10 cellular contexts compared by ENCODE assay signal in the genomic region with DNA sequence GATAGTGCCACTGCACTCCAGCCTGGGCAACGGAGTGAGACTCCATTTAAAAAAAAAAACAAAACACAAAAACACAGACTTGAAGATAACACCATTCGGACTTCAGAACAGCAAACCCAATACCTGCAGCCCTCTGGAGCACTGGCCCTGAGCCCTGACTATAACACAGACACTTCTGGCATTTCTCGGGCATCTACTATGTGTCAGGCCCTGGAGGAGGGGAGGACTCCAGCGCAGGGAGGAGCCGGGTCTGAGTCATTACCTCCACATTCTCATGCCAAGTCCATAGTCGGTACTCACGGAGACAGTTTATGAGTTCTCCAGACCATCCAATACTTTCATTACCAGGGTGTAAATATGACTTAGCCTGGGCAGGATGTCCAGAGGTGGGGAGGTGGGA. TPM values are rescaled to one million over a fixed set of nuclear protein-coding genes. Genes with fewer than 3 reads are reported as not detected.
DNase-seq lines count a peak whose midpoint lies in the region; ATAC-seq and TF ChIP-seq lines count a peak whose summit lies in the region.
"Had no signal": no experiment of that assay in that cellular context is flagged by ENCODE, and none has a peak within 500 bp of the region (broad histone marks: within the 10 kb centered on the region; RNA-seq: fewer than 3 reads in every experiment).

No MANE protein-coding gene starts in this region.

- H3K36me3 Mint-ChIP-seq in GM23338 (ENCODE audit: low read depth): peaks cover 9% of the 10 kb centered on the region; the same call in 2 of the 3 replicates

- H3F3A ChIP-seq in GM23338 (replicated peaks; ENCODE audit: low read depth): no peaks in the 10 kb centered on the region

- peaks cover 4% of the 10 kb centered on the region for H3K27me3 Mint-ChIP-seq in GM23338 (ENCODE audit: insufficient read depth, low read depth, poor library complexity)

- 66% methylated on average over 7 of the region's 7 CpGs for WGBS in right cardiac atrium
- 40 to 53% methylated on average over 7 of the region's 7 CpGs for whole genome bisulfite sequencing in aorta, 2 donors

- H3K36me3 ChIP-seq in brain microvascular endothelial cell (replicated peaks): no peaks in the 10 kb centered on the region
- H3K36me3 ChIP-seq in aorta (ENCODE audit: control insufficient read depth in 1 of 2, insufficient read depth in 2 of 2, low read length in 1 of 2): no peaks in the 10 kb centered on the region
- H3K36me3 ChIP-seq in GM23338 (ENCODE audit: insufficient read depth): no peaks in the 10 kb centered on the region

- H3K27ac ChIP-seq in right cardiac atrium (ENCODE audit: low read length) (no peak overlapping the region), brain microvascular endothelial cell (no peak overlapping the region), aorta (ENCODE audit: low read depth in 1 of 2, low read length in 2 of 2) (no peak overlapping the region), GM23338 (ENCODE audit: low read depth) (no peak overlapping the region)

- in situ Hi-C loops in brain microvascular endothelial cell (cut with HindIII; ENCODE audit: low pct_ligation_motif_present, low sequenced_read_pairs): no loop called here

- H3K9me3 Mint-ChIP-seq in GM23338: peaks cover 8% of the 10 kb centered on the region

- H3K9me3 ChIP-seq in right cardiac atrium (ENCODE audit: control insufficient read depth, low read length): no peaks in the 10 kb centered on the region
- no peaks in the 10 kb centered on the region for H3K9me3 ChIP-seq in aorta (ENCODE audit: control insufficient read depth, low read length)

- H3K27ac Mint-ChIP-seq in GM23338: no peak overlapping the region
- H3K27ac Mint-ChIP-seq: B cell had no signal

- TF ChIP-seq CTCF in brain microvascular endothelial cell (IDR thresholded peaks at IDR 0.05; ENCODE audit: low read depth, low read length, missing control alignments) (no peak), GM23338 (conservative IDR thresholded peaks at IDR 0.05; ENCODE audit: low read depth in 2 of 2) (no peak)

- no peak overlapping the region for H2AFZ ChIP-seq in GM23338

- H3K4me3 ChIP-seq in right cardiac atrium (ENCODE audit: low read length) (no peak overlapping the region), brain microvascular endothelial cell (ENCODE audit: low read depth, low read length) (no peak overlapping the region), aorta (ENCODE audit: low read length in 2 of 2) (no peak overlapping the region), GM23338 (no peak overlapping the region)

- no peak overlapping the region for H3K4me2 ChIP-seq in GM23338

- intact Hi-C loops in right cardiac atrium (cut with DNase I): no loop called here
- intact Hi-C loops in cardiac septum (cut with DNase I): no loop called here
- intact Hi-C loops in aorta (cut with DNase I): no loop called here

- ATAC-seq in right cardiac atrium (peak; percentile 68 to 92), aorta (ENCODE audit: low FRiP score) (peak; percentile 37), GM19463 (IDR thresholded peaks at IDR 0.05; ENCODE audit: unreplicated experiment) (no peak), GM23338 (no peak)

- H3K4me1 Mint-ChIP-seq in GM23338: peaks cover 9% of the 10 kb centered on the region
- H3K4me1 Mint-ChIP-seq: B cell had no signal

- H3K27me3 ChIP-seq in right cardiac atrium (ENCODE audit: control insufficient read depth, insufficient read depth) (no peaks in the 10 kb centered on the region), brain microvascular endothelial cell (replicated peaks) (no peaks in the 10 kb centered on the region), aorta (ENCODE audit: control insufficient read depth in 1 of 2, insufficient read depth in 2 of 2, low read length in 1 of 2) (no peaks in the 10 kb centered on the region), GM23338 (ENCODE audit: insufficient read depth) (no peaks in the 10 kb centered on the region)

- no peak overlapping the region for H3K4me3 Mint-ChIP-seq in GM23338
- H3K4me3 Mint-ChIP-seq: B cell had no signal

- DNase-seq in right cardiac atrium: peak in 1 of 3 donors; percentile 48
- no peak for DNase-seq in cardiac septum (ENCODE audit: low spot score)
- peak; percentile 83 for DNase-seq in brain microvascular endothelial cell
- DNase-seq in kidney tubule cell (ENCODE audit: low spot score): peak; percentile 80
- peak; percentile 42 to 61 for DNase-seq in aorta
- DNase-seq in GM23338 (ENCODE audit: low spot score): no peak
- no peak for DNase-seq in OCI-M2 (lab: John Stamatoyannopoulos, UW; ENCODE audit: unreplicated experiment)
- DNase-seq: activated effector memory CD4-positive, alpha-beta T cell treated with anti-CD3 and anti-CD28 coated beads, Interleukin-2, amount 50 U/mL, for 16 hours had no signal

- H3K9me2 ChIP-seq in GM23338 (ENCODE audit: insufficient read depth): 0 out of 2 replicates have a peak, but pooled peaks cover 3% of the 10 kb centered on the region

- no peaks in the 10 kb centered on the region for H3K79me2 ChIP-seq in GM23338 (replicated peaks; ENCODE audit: insufficient read depth)

- no peaks in the 10 kb centered on the region for H3K4me1 ChIP-seq in right cardiac atrium (ENCODE audit: control insufficient read depth, insufficient read depth, low read length)
- no peaks in the 10 kb centered on the region for H3K4me1 ChIP-seq in aorta (ENCODE audit: control insufficient read depth in 1 of 2, insufficient read depth in 2 of 2, low read length in 2 of 2)
- H3K4me1 ChIP-seq in GM23338 (ENCODE audit: insufficient read depth): 0 out of 2 replicates have a peak, but pooled peaks cover 3% of the 10 kb centered on the region

- no peaks in the 10 kb centered on the region for H4K20me1 ChIP-seq in GM23338 (replicated peaks; ENCODE audit: insufficient read depth)

TF ChIP-seq in GM23338, 12 proteins besides CTCF, POLR2A, EP300 and RAD21:
- TF ChIP-seq ZNF331 (CRISPR knock-in tag; IDR thresholded peaks at IDR 0.05; ENCODE audit: low read depth) (no peak), EZH2phosphoT487 (IDR thresholded peaks at IDR 0.05; ENCODE audit: unreplicated experiment) (no peak), EZH2 (IDR thresholded peaks at IDR 0.05; ENCODE audit: low read depth, unreplicated experiment) (no peak), JUNB (IDR thresholded peaks at IDR 0.05; ENCODE audit: unreplicated experiment) (no peak)

RNA-seq across cellular contexts. Expression of gene PITPNM3, which starts 48.8 kb away (rescaled TPM):
- total RNA-seq in right cardiac atrium: 1 to 10 TPM in 3 of 4 donors, under 1 TPM in 1; 0.95 to 3.4 (median 2.4) TPM
- polyA plus RNA-seq in right cardiac atrium: 3.0 TPM
- total RNA-seq in cardiac septum: 0.57 TPM
- total RNA-seq in aorta: 1 to 10 TPM; 1.8 to 3.6 TPM
- polyA plus RNA-seq in aorta: under 1 TPM; 0.38 to 0.67 TPM
- 1.5 and 2.2 TPM in 2 replicates for total RNA-seq in GM23338 (2014; rRNA removed; shearing (Covaris generic))
- 0.68 and 1.0 TPM in 2 replicates for polyA plus RNA-seq in GM23338 (2016; fragmentation: Nextera tagmentation; extraction: Ambion mirVana)

Comparison
In these comparisons a context has a peak if more than half of its experiments do, and no peak if none do; other contexts are left out.
1. ATAC-seq: peak in right cardiac atrium (2 of 2) and aorta (single experiment); none in GM19463 (single experiment) and GM23338 (single experiment).
2. DNase-seq: peak in brain microvascular endothelial cell (single experiment), kidney tubule cell (single experiment) and aorta (2 of 2); none in cardiac septum (single experiment), GM23338 (single experiment) and OCI-M2 (single experiment).